Comparison of ENCODE assay signal across 20 cellular contexts in the genomic region with DNA sequence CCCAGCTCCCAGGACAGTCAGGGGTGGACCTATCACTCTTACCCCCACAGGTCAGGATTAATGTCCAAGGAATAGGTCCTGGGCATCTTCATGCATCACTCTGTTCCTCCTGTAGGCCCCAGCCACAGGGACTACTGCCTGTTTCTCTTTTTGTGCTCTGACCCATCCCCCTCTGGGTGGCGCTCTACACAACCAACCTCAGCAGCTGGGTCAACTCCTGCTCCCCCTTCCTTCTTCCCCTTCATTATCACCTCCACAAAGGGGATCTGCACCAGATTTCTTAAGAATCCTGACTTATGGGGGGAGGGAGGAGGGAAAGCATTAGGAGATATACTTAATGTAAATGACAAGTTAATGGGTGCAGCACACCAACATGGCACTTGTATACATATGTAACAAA. TPM values are rescaled to one million over a fixed set of nuclear protein-coding genes. Genes with fewer than 3 reads are reported as not detected.
DNase-seq lines count a peak whose midpoint lies in the region; ATAC-seq, FAIRE-seq and TF ChIP-seq lines count a peak whose summit lies in the region.
"Had no signal": no experiment of that assay in that cellular context is flagged by ENCODE, and none has a peak within 500 bp of the region (broad histone marks: within the 10 kb centered on the region; RNA-seq: fewer than 3 reads in every experiment).

No MANE protein-coding gene starts in this region.

- H3K4me2 ChIP-seq in IMR-90 (ENCODE audit: low read depth, low read length) (no peak overlapping the region), GM12878 (ENCODE audit: control insufficient read depth, insufficient read depth) (no peak overlapping the region), neural progenitor cell (no peak overlapping the region)

- no peak overlapping the region for H2AFZ ChIP-seq in IMR-90 (replicated peaks; ENCODE audit: low read length, poor library complexity)
- no peak overlapping the region for H2AFZ ChIP-seq in GM12878 (ENCODE audit: control insufficient read depth, low read depth, low read length)
- no peak overlapping the region for H2AFZ ChIP-seq in neural progenitor cell (replicated peaks)

- SMC1A ChIA-PET in GM12878 (lab: Charles Lee; ENCODE audit: uncharacterized antibody, unreplicated experiment): interaction anchor here (0.9 to 4.5 kb wide), 16 partner anchors 9 to 230 kb away, joined by 3 to 70 read pairs (median 18); no protein-coding TSS in a partner anchor

- H3K14ac ChIP-seq in IMR-90 (replicated peaks; ENCODE audit: low read depth, low read length): no peak overlapping the region

- no peak overlapping the region for H3K56ac ChIP-seq in IMR-90 (ENCODE audit: extremely low read depth, insufficient read depth, low read length)

- no peaks in the 10 kb centered on the region for H3K79me2 ChIP-seq in GM12878 (ENCODE audit: control insufficient read depth, insufficient read depth, low read length)
- H3K79me2 ChIP-seq in neural progenitor cell (ENCODE audit: low read depth): no peaks in the 10 kb centered on the region

- H3K23ac ChIP-seq in IMR-90 (ENCODE audit: low read depth, low read length): no peak overlapping the region

- CTCF ChIA-PET in activated CD4-positive, alpha-beta T cell treated with anti-CD3 and anti-CD28 coated beads for 36 hours (lab: Charles Lee): interaction anchor here (0.6 to 4.2 kb wide), 13 partner anchors 8 to 229 kb away, joined by 3 to 33 read pairs (median 14); a partner anchor contains a TSS
- CTCF ChIA-PET in IMR-90 (lab: Yijun Ruan, JAX) (interaction anchor here (1.5 to 3.5 kb wide), 4 partner anchors 13 to 64 kb away, joined by 3 to 39 read pairs (median 10); a partner anchor contains a TSS), GM12878 (lab: Yijun Ruan, JAX) (interaction anchor here (0.7 to 5.4 kb wide), 21 partner anchors 9 to 261 kb away, joined by 3 to 116 read pairs (median 18); no protein-coding TSS in a partner anchor)

- H2BK5ac ChIP-seq in IMR-90 (ENCODE audit: low read depth, low read length, poor library complexity, severe bottlenecking): no peak overlapping the region

- no peaks in the 10 kb centered on the region for H3K27me3 Mint-ChIP-seq in activated CD4-positive, alpha-beta T cell treated with anti-CD3 and anti-CD28 coated beads for 36 hours
- H3K27me3 Mint-ChIP-seq in neural progenitor cell (ENCODE audit: insufficient read depth, low read depth) (peaks cover 2% of the 10 kb centered on the region), CD14-positive monocyte (ENCODE audit: low read depth in 3 of 3) (peaks cover 0 to 3% (median 0%) of the 10 kb centered on the region in 3 donors)
- H3K27me3 Mint-ChIP-seq: T-helper 17 cell had no signal

- H2BK120ac ChIP-seq in IMR-90 (ENCODE audit: low read depth, low read length): peak overlapping the region; percentile 32

- POLR2A ChIA-PET in activated CD4-positive, alpha-beta T cell treated with anti-CD3 and anti-CD28 coated beads for 36 hours (lab: Charles Lee): no interaction called here
- POLR2A ChIA-PET in IMR-90 (lab: Charles Lee; ENCODE audit: unreplicated experiment) (no interaction called here), GM12878 (lab: Charles Lee) (interaction anchor here (0.6 to 0.9 kb wide), 2 partner anchors 49 to 52 kb away, joined by 3 read pairs; no protein-coding TSS in a partner anchor)

- intact Hi-C loops in activated CD4-positive, alpha-beta T cell treated with anti-CD3 and anti-CD28 coated beads for 36 hours (cut with DNase I, micrococcal nuclease): loop anchor here in 1 of 2 experiments (10.0 kb wide), 1 partner anchor 992 kb away; no protein-coding TSS in a partner anchor
- intact Hi-C loops in IMR-90 (cut with micrococcal nuclease) (no loop called here), GM12878 (cut with micrococcal nuclease; ENCODE audit: unreplicated experiment) (no loop called here), kidney (cut with DNase I) (loop anchor here (10.0 kb wide), 1 partner anchor 222 kb away; no protein-coding TSS in a partner anchor), CD14-positive monocyte (cut with micrococcal nuclease) (loop anchor here (10.0 kb wide), 2 partner anchors 222 to 232 kb away; no protein-coding TSS in a partner anchor)

- no peak overlapping the region for H3K27ac ChIP-seq in IMR-90 (ENCODE audit: insufficient read depth, low read length)
- H3K27ac ChIP-seq in GM12878 (ENCODE audit: control insufficient read depth, insufficient read depth): no peak overlapping the region
- H3K27ac ChIP-seq in neural progenitor cell: no peak overlapping the region
- no peak overlapping the region for H3K27ac ChIP-seq in kidney (ENCODE audit: low read depth in 2 of 2, low read length in 2 of 2)
- H3K27ac ChIP-seq: gastrocnemius medialis, lower lobe of right lung, spleen, upper lobe of right lung had no signal

- dilution Hi-C loops in IMR-90 (cut with HindIII; ENCODE audit: low sequenced_read_pairs, unreplicated experiment): no loop called here

- no peaks in the 10 kb centered on the region for H3K79me1 ChIP-seq in IMR-90 (ENCODE audit: low read depth in 1 of 2, low read length in 2 of 2)

- H3K27me3 ChIP-seq in IMR-90 (ENCODE audit: control insufficient read depth, insufficient read depth, low read length) (no peaks in the 10 kb centered on the region), GM12878 (replicated peaks in 1 of 2; ENCODE audit: control insufficient read depth in 2 of 2, insufficient read depth in 2 of 2, low read length in 1 of 2) (no peaks in the 10 kb centered on the region), neural progenitor cell (no peaks in the 10 kb centered on the region)
- H3K27me3 ChIP-seq: gastrocnemius medialis, spleen, upper lobe of right lung had no signal

- RAD21 ChIA-PET in GM12878 (lab: Charles Lee; ENCODE audit: unreplicated experiment): interaction anchor here (2.1 to 4.9 kb wide), 8 partner anchors 12 to 257 kb away, joined by 6 to 83 read pairs (median 14); a partner anchor contains a TSS

- no CpG with 5 or more reads among the region's 1 CpG for WGBS in IMR-90 (ENCODE audit: extremely low coverage in 2 of 2, insufficient read length in 1 of 2), 2 experiments
- 88% methylated on average over 1 of the region's 1 CpG for WGBS in GM12878 (ENCODE audit: insufficient coverage, insufficient replicate concordance, low lambda C conversion rate, missing lambda C conversion rate)

- no peak overlapping the region for H3K27ac Mint-ChIP-seq in activated CD4-positive, alpha-beta T cell treated with anti-CD3 and anti-CD28 coated beads for 36 hours
- H3K27ac Mint-ChIP-seq in neural progenitor cell (no peak overlapping the region), CD14-positive monocyte (no peak overlapping the region)
- H3K27ac Mint-ChIP-seq: T-helper 17 cell had no signal

- peak overlapping the region; percentile 10; the same call in 1 of the 3 replicates for H2BK15ac ChIP-seq in IMR-90 (ENCODE audit: low read depth, low read length)

- H3K4me3 Mint-ChIP-seq in activated CD4-positive, alpha-beta T cell treated with anti-CD3 and anti-CD28 coated beads for 36 hours: no peak overlapping the region
- no peak overlapping the region for H3K4me3 Mint-ChIP-seq in neural progenitor cell
- H3K4me3 Mint-ChIP-seq in CD14-positive monocyte: no peak overlapping the region
- H3K4me3 Mint-ChIP-seq: naive thymus-derived CD4-positive, alpha-beta T cell; T-helper 17 cell had no signal

- TF ChIP-seq RAD21 in IMR-90 (IDR thresholded peaks at IDR 0.05; ENCODE audit: low read length) (no peak), GM12878 (IDR thresholded peaks at IDR 0.05; ENCODE audit: insufficient read depth, low read depth, low read length) (no peak)

- peaks cover 3% of the 10 kb centered on the region for H3F3A ChIP-seq in neural progenitor cell (ENCODE audit: low read depth)

- H3K36me3 Mint-ChIP-seq in activated CD4-positive, alpha-beta T cell treated with anti-CD3 and anti-CD28 coated beads for 36 hours (ENCODE audit: low read depth): no peaks in the 10 kb centered on the region
- H3K36me3 Mint-ChIP-seq in neural progenitor cell: no peaks in the 10 kb centered on the region
- H3K36me3 Mint-ChIP-seq in CD14-positive monocyte: no peaks in the 10 kb centered on the region

- no peak for TF ChIP-seq EP300 in GM12878 (IDR thresholded peaks at IDR 0.05; ENCODE audit: borderline replicate concordance in 1 of 2, control insufficient read depth in 1 of 2, low read depth in 2 of 2, low read length in 2 of 2)

- no peak overlapping the region for H3K9ac ChIP-seq in IMR-90 (ENCODE audit: low read depth, low read length)
- H3K9ac ChIP-seq in GM12878 (ENCODE audit: control insufficient read depth, insufficient read depth, low read length): no peak overlapping the region
- H3K9ac ChIP-seq in neural progenitor cell: no peak overlapping the region
- H3K9ac ChIP-seq in kidney (ENCODE audit: low read length in 2 of 2): no peak overlapping the region

- H3K18ac ChIP-seq in IMR-90 (ENCODE audit: low read depth, low read length): no peak overlapping the region

- H3K4me1 ChIP-seq in IMR-90 (ENCODE audit: control insufficient read depth, insufficient read depth, low read length) (peaks cover 6% of the 10 kb centered on the region; the same call in 1 of the 2 replicates), GM12878 (ENCODE audit: control insufficient read depth, insufficient read depth, low read length) (no peaks in the 10 kb centered on the region), neural progenitor cell (no peaks in the 10 kb centered on the region), kidney (ENCODE audit: control insufficient read depth in 1 of 2, insufficient read depth in 1 of 2, low read depth in 1 of 2, low read length in 2 of 2) (no peaks in the 10 kb centered on the region)
- H3K4me1 ChIP-seq: gastrocnemius medialis, upper lobe of right lung had no signal

- no peak overlapping the region for H4K5ac ChIP-seq in IMR-90 (ENCODE audit: low read depth, low read length)

- no peak overlapping the region for H3K4ac ChIP-seq in IMR-90 (ENCODE audit: low read depth, low read length)

- BruUV-seq in IMR-90 (replicated peaks; lab: Mats Ljungman, UMichigan) (no TSS peak), GM12878 (replicated peaks; lab: Mats Ljungman, UMichigan) (no TSS peak)

- no peak overlapping the region for H2AK9ac ChIP-seq in IMR-90 (replicated peaks; ENCODE audit: low read depth, low read length, poor library complexity)

- H4K8ac ChIP-seq in IMR-90 (ENCODE audit: low read depth in 2 of 2, low read length in 2 of 2): no peak overlapping the region

- no peaks in the 10 kb centered on the region for H4K20me1 ChIP-seq in IMR-90 (ENCODE audit: insufficient read depth, low read length)
- H4K20me1 ChIP-seq in GM12878 (ENCODE audit: control insufficient read depth, insufficient read depth): no peaks in the 10 kb centered on the region
- H4K20me1 ChIP-seq in neural progenitor cell (ENCODE audit: low read depth): no peaks in the 10 kb centered on the region

- no peak overlapping the region for H3K4me3 ChIP-seq in IMR-90 (ENCODE audit: insufficient read depth, low read depth, low read length)
- H3K4me3 ChIP-seq in GM12878: no peak overlapping the region
- no peak overlapping the region for H3K4me3 ChIP-seq in neural progenitor cell
- H3K4me3 ChIP-seq in kidney (ENCODE audit: low read length in 2 of 2): no peak overlapping the region
- H3K4me3 ChIP-seq: A549, gastrocnemius medialis, lower lobe of right lung, spleen, upper lobe of right lung had no signal

- no peak overlapping the region for H2AK5ac ChIP-seq in IMR-90 (ENCODE audit: low read depth, low read length)

- H3K9me1 ChIP-seq in IMR-90 (ENCODE audit: insufficient read depth, low read length): no peaks in the 10 kb centered on the region; the same call in 1 of the 2 replicates

- H3K9me3 ChIP-seq in IMR-90 (ENCODE audit: control insufficient read depth, insufficient read depth, low read length): no peaks in the 10 kb centered on the region
- H3K9me3 ChIP-seq in GM12878 (replicated peaks; ENCODE audit: control insufficient read depth, insufficient read depth, low read length): no peaks in the 10 kb centered on the region
- H3K9me3 ChIP-seq in neural progenitor cell (ENCODE audit: low read depth): no peaks in the 10 kb centered on the region
- H3K9me3 ChIP-seq in kidney (ENCODE audit: control insufficient read depth in 1 of 2, low read length in 2 of 2): no peaks in the 10 kb centered on the region
- H3K9me3 ChIP-seq: A549, gastrocnemius medialis, lower lobe of right lung, spleen, upper lobe of right lung had no signal

- TF ChIP-seq POLR2A in IMR-90 (IDR thresholded peaks at IDR 0.05; ENCODE audit: low read depth, low read length) (no peak), GM12878 (IDR thresholded peaks at IDR 0.05; ENCODE audit: low read depth, low read length) (no peak), GM12892 (IDR thresholded peaks at IDR 0.05; ENCODE audit: low read depth, low read length) (no peak)

- ATAC-seq in activated CD4-positive, alpha-beta T cell treated with anti-CD3 and anti-CD28 coated beads for 36 hours: no peak
- ATAC-seq in IMR-90 (ENCODE audit: low read depth) (no peak), GM12878 (peak; percentile 22; the same call in 1 of the 3 replicates)
- ATAC-seq: gastrocnemius medialis; lower lobe of right lung; naive thymus-derived CD4-positive, alpha-beta T cell; T-helper 17 cell; upper lobe of right lung had no signal

- in situ Hi-C loops in IMR-90 (cut with MboI; ENCODE audit: low sequenced_read_pairs) (loop anchor here (5.0 kb wide), 1 partner anchor 230 kb away; no protein-coding TSS in a partner anchor), GM12878 (cut with MboI) (loop anchor here (5.0 kb wide), 1 partner anchor 230 kb away; no protein-coding TSS in a partner anchor)

- peak overlapping the region; percentile 54; the same call in 1 of the 2 replicates for H2BK20ac ChIP-seq in IMR-90 (ENCODE audit: low read depth, low read length)

- no peaks in the 10 kb centered on the region for H3K36me3 ChIP-seq in IMR-90 (ENCODE audit: control insufficient read depth, insufficient read depth, low read length)
- H3K36me3 ChIP-seq in GM12878 (ENCODE audit: control insufficient read depth in 2 of 2, insufficient read depth in 2 of 2, low read length in 1 of 2): no peaks in the 10 kb centered on the region
- H3K36me3 ChIP-seq in neural progenitor cell: no peaks in the 10 kb centered on the region
- no peaks in the 10 kb centered on the region for H3K36me3 ChIP-seq in kidney (ENCODE audit: control insufficient read depth in 1 of 2, insufficient read depth in 2 of 2, low read length in 2 of 2)
- H3K36me3 ChIP-seq: gastrocnemius medialis, lower lobe of right lung, spleen, upper lobe of right lung had no signal

- H4K91ac ChIP-seq in IMR-90 (ENCODE audit: insufficient read depth, low read depth, low read length): no peak overlapping the region

- H3K9me3 Mint-ChIP-seq in activated CD4-positive, alpha-beta T cell treated with anti-CD3 and anti-CD28 coated beads for 36 hours (ENCODE audit: low read depth): no peaks in the 10 kb centered on the region
- peaks cover 2% of the 10 kb centered on the region for H3K9me3 Mint-ChIP-seq in neural progenitor cell
- H3K9me3 Mint-ChIP-seq in CD14-positive monocyte: no peaks in the 10 kb centered on the region
- H3K9me3 Mint-ChIP-seq: naive thymus-derived CD4-positive, alpha-beta T cell had no signal

- no peak for FAIRE-seq in GM12878 (lab: Jason Lieb, UNC)
- FAIRE-seq in kidney (lab: Jason Lieb, UNC): no peak
- no peak for FAIRE-seq in GM12892 (lab: Jason Lieb, UNC)
- FAIRE-seq: A549 had no signal

- H3K4me1 Mint-ChIP-seq in activated CD4-positive, alpha-beta T cell treated with anti-CD3 and anti-CD28 coated beads for 36 hours: peaks cover 16% of the 10 kb centered on the region
- H3K4me1 Mint-ChIP-seq in neural progenitor cell: peaks cover 10% of the 10 kb centered on the region
- peaks cover 13% of the 10 kb centered on the region for H3K4me1 Mint-ChIP-seq in CD14-positive monocyte

- TF ChIP-seq CTCF in IMR-90 (conservative IDR thresholded peaks at IDR 0.05; ENCODE audit: low read depth, low read length): no peak
- peak; percentile 8 to 19 (median 11); a peak in 1 of 6 replicates for TF ChIP-seq CTCF in GM12878 (IDR thresholded peaks at IDR 0.05 in 2 of 3, conservative IDR thresholded peaks at IDR 0.05 in 1 of 3; ENCODE audit: control insufficient read depth in 2 of 3, extremely low read depth in 1 of 3, insufficient read depth in 1 of 3, low read depth in 3 of 3, low read length in 3 of 3)
- TF ChIP-seq CTCF in neural progenitor cell (IDR thresholded peaks at IDR 0.05): peak; percentile 38
- no peak for TF ChIP-seq CTCF in kidney (IDR thresholded peaks at IDR 0.05; ENCODE audit: borderline replicate concordance, extremely low read depth, insufficient read depth)
- no peak for TF ChIP-seq CTCF in CD14-positive monocyte (IDR thresholded peaks at IDR 0.05)

- DNase-seq in activated CD4-positive, alpha-beta T cell treated with anti-CD3 and anti-CD28 coated beads for 36 hours: peak; percentile 21
- no peak for DNase-seq in activated CD4-positive, alpha-beta T cell treated with anti-CD3 and anti-CD28 coated beads for 1 hour
- DNase-seq in IMR-90 (no peak), GM12878 (ENCODE audit: low read depth, low spot score) (no peak), neural progenitor cell (ENCODE audit: low spot score) (peak; percentile 17), kidney (no peak), GM12892 (ENCODE audit: insufficient read length) (no peak), CD14-positive monocyte (ENCODE audit: low spot score) (no peak)
- DNase-seq: activated effector memory CD4-positive, alpha-beta T cell treated with anti-CD3 and anti-CD28 coated beads, Interleukin-2, amount 50 U/mL, for 16 hours; amygdala; gastrocnemius medialis; GDM1; lower lobe of right lung; naive thymus-derived CD4-positive, alpha-beta T cell; NCI-H1105 treated with DMSO at 0.1 percent for 48 hours; spleen; stimulated activated naive CD4-positive, alpha-beta T cell treated with Interleukin-2 at 50 U/mL for 16 hours; T-helper 17 cell; upper lobe of right lung had no signal

RNA-seq across cellular contexts. Expression of a gene that starts 12.2 kb away (rescaled TPM):
- 10 to 100 TPM; 12.0 to 13.2 TPM for total RNA-seq in activated CD4-positive, alpha-beta T cell treated with anti-CD3 and anti-CD28 coated beads for 36 hours
- total RNA-seq in IMR-90 (2012; rRNA removed): 8.9 and 12.7 TPM in 2 replicates
- 5.1 and 7.9 TPM in 2 replicates for polyA plus RNA-seq in IMR-90 (2012; rRNA removed)
- polyA plus RNA-seq in IMR-90 (2012; cell fraction: cytosol; rRNA removed): 2.3 and 4.8 TPM in 2 replicates
- polyA plus RNA-seq in IMR-90 (2012; cell fraction: nucleus; rRNA removed; ENCODE audit: low replicate concordance): 28.9 and 84.8 TPM in 2 replicates
- total RNA-seq in GM12878 (2013; cell fraction: nucleolus; rRNA removed): 18.5 and 20.6 TPM in 2 replicates
- total RNA-seq in GM12878 (2014; rRNA removed): 1.7 and 2.6 TPM in 2 replicates
- 1.3 and 2.0 TPM in 2 replicates for total RNA-seq in GM12878 (2014; rRNA removed; fragmentation: Illumina TruSeq; extraction: Trizol)
- 3.7 and 4.4 TPM in 2 replicates for total RNA-seq in GM12878 (2021)
- 7.5 TPM for polyA plus RNA-seq in GM12878 (2011; ENCODE audit: low read depth)
- polyA plus RNA-seq in GM12878 (2011; rRNA removed): 6.2 and 8.8 TPM in 2 replicates
- polyA plus RNA-seq in GM12878 (2011; cell fraction: cytosol; rRNA removed): 6.0 and 8.8 TPM in 2 replicates
- polyA plus RNA-seq in GM12878 (2011; cell fraction: nucleus; rRNA removed): 8.4 and 10.5 TPM in 2 replicates
- polyA plus RNA-seq in GM12878 (2012): 4.4 and 4.6 TPM in 2 replicates
- polyA plus RNA-seq in GM12878 (2014; fragmentation: Illumina TruSeq; extraction: Trizol): 2.4 and 3.2 TPM in 2 replicates
- polyA plus RNA-seq in GM12878 (2014; fragmentation: Nextera tagmentation; extraction: Ambion mirVana): under 1 TPM; 0.46 to 0.63 TPM
- 1.0 and 1.1 TPM in 2 replicates for polyA plus RNA-seq in GM12878 (2014; rRNA removed)
- polyA plus RNA-seq in GM12878 (2016; fragmentation: Nextera tagmentation; extraction: Ambion mirVana): under 1 TPM; 0.60 to 0.75 TPM
- polyA minus RNA-seq in GM12878 (2011; rRNA and poly(A)+ RNA removed): 14.5 and 14.8 TPM in 2 replicates
- polyA minus RNA-seq in GM12878 (2011; cell fraction: cytosol; rRNA and poly(A)+ RNA removed): 4.7 and 5.3 TPM in 2 replicates
- 12.2 and 23.5 TPM in 2 replicates for polyA minus RNA-seq in GM12878 (2011; cell fraction: nucleus; rRNA and poly(A)+ RNA removed)
- 10.5 and 12.1 TPM in 2 replicates for total RNA-seq in neural progenitor cell (ENCODE audit: low replicate concordance)
- total RNA-seq in kidney: 21.4 TPM
- polyA plus RNA-seq in kidney (ENCODE audit: insufficient read depth, low read depth, low replicate concordance): 1.2 TPM
- 5.7 TPM for polyA plus RNA-seq in GM12892 (2012; ENCODE audit: missing spikeins)
- polyA plus RNA-seq in CD14-positive monocyte: 1 to 10 TPM; 2.8 to 5.8 TPM

RNA-seq across cellular contexts. Expression of a gene that starts 35.9 kb away (rescaled TPM):
- total RNA-seq in activated CD4-positive, alpha-beta T cell treated with anti-CD3 and anti-CD28 coated beads for 36 hours: 10 to 100 TPM in 1 of 2 experiments, 1 to 10 TPM in 1; 9.4 to 11.8 TPM
- total RNA-seq in IMR-90 (2012; rRNA removed) (13.4 and 21.9 TPM in 2 replicates), GM12878 (2014; rRNA removed) (20.8 and 21.2 TPM in 2 replicates), GM12878 (2014; rRNA removed; fragmentation: Illumina TruSeq; extraction: Trizol) (28.5 and 31.9 TPM in 2 replicates), GM12878 (2021) (20.9 and 24.0 TPM in 2 replicates), neural progenitor cell (ENCODE audit: low replicate concordance) (27.4 and 51.4 TPM in 2 replicates), kidney (26.5 TPM)
- polyA plus RNA-seq in IMR-90 (2012; rRNA removed) (4.7 and 6.4 TPM in 2 replicates), GM12878 (2011; rRNA removed) (29.9 and 44.6 TPM in 2 replicates), GM12878 (2014; fragmentation: Illumina TruSeq; extraction: Trizol) (25.8 and 29.9 TPM in 2 replicates), GM12878 (2014; fragmentation: Nextera tagmentation; extraction: Ambion mirVana) (1 to 10 TPM; 5.5 to 7.9 TPM), GM12878 (2014; rRNA removed) (21.5 and 22.4 TPM in 2 replicates), GM12878 (2016; fragmentation: Nextera tagmentation; extraction: Ambion mirVana) (10 to 100 TPM; 20.5 to 23.7 TPM), kidney (ENCODE audit: insufficient read depth, low read depth, low replicate concordance) (7.4 TPM), CD14-positive monocyte (1 to 10 TPM; 3.6 to 5.8 TPM)
- polyA plus RNA-seq in IMR-90 (2012; cell fraction: cytosol; rRNA removed): 1.4 and 1.5 TPM in 2 replicates
- polyA plus RNA-seq in IMR-90 (2012; cell fraction: nucleus; rRNA removed; ENCODE audit: low replicate concordance): 2.9 and 9.6 TPM in 2 replicates
- total RNA-seq in GM12878 (2013; cell fraction: nucleolus; rRNA removed): 84.8 and 92.5 TPM in 2 replicates
- 8.2 TPM for polyA plus RNA-seq in GM12878 (2011; ENCODE audit: low read depth)
- polyA plus RNA-seq in GM12878 (2011; cell fraction: cytosol; rRNA removed): 8.7 and 10.0 TPM in 2 replicates
- polyA plus RNA-seq in GM12878 (2011; cell fraction: nucleus; rRNA removed): 35.8 and 39.4 TPM in 2 replicates
- polyA plus RNA-seq in GM12878 (2012): 13.7 and 16.4 TPM in 2 replicates
- polyA minus RNA-seq in GM12878 (2011; rRNA and poly(A)+ RNA removed): 23.5 and 28.7 TPM in 2 replicates
- 5.3 and 6.9 TPM in 2 replicates for polyA minus RNA-seq in GM12878 (2011; cell fraction: cytosol; rRNA and poly(A)+ RNA removed)
- polyA minus RNA-seq in GM12878 (2011; cell fraction: nucleus; rRNA and poly(A)+ RNA removed): 52.0 and 66.2 TPM in 2 replicates
- 18.8 TPM for polyA plus RNA-seq in GM12892 (2012; ENCODE audit: missing spikeins)

RNA-seq across cellular contexts. Expression of a gene that starts 36.2 kb away (rescaled TPM):
- 100 to 1,000 TPM in 1 of 2 experiments, 10 to 100 TPM in 1; 89.0 to 135 TPM for total RNA-seq in activated CD4-positive, alpha-beta T cell treated with anti-CD3 and anti-CD28 coated beads for 36 hours
- total RNA-seq in IMR-90 (2012; rRNA removed) (46.7 and 54.1 TPM in 2 replicates), GM12878 (2014; rRNA removed) (85.2 and 88.6 TPM in 2 replicates), GM12878 (2014; rRNA removed; fragmentation: Illumina TruSeq; extraction: Trizol) (109 TPM in 2 replicates), GM12878 (2021) (58.4 and 59.2 TPM in 2 replicates), neural progenitor cell (ENCODE audit: low replicate concordance) (68.3 and 71.1 TPM in 2 replicates), kidney (29.2 TPM)
- polyA plus RNA-seq in IMR-90 (2012; rRNA removed) (30.2 and 34.5 TPM in 2 replicates), GM12878 (2011; rRNA removed) (92.4 and 113 TPM in 2 replicates), GM12878 (2014; fragmentation: Illumina TruSeq; extraction: Trizol) (92.5 and 116 TPM in 2 replicates), GM12878 (2014; fragmentation: Nextera tagmentation; extraction: Ambion mirVana) (10 to 100 TPM; 58.6 to 67.3 TPM), GM12878 (2014; rRNA removed) (52.0 and 59.6 TPM in 2 replicates), GM12878 (2016; fragmentation: Nextera tagmentation; extraction: Ambion mirVana) (10 to 100 TPM; 80.1 to 82.8 TPM), kidney (ENCODE audit: insufficient read depth, low read depth, low replicate concordance) (22.9 TPM), CD14-positive monocyte (10 to 100 TPM; 18.5 to 19.7 TPM)
- polyA plus RNA-seq in IMR-90 (2012; cell fraction: cytosol; rRNA removed): 6.9 and 18.5 TPM in 2 replicates
- polyA plus RNA-seq in IMR-90 (2012; cell fraction: nucleus; rRNA removed; ENCODE audit: low replicate concordance): 8.5 and 22.8 TPM in 2 replicates
- total RNA-seq in GM12878 (2013; cell fraction: nucleolus; rRNA removed): 107 and 118 TPM in 2 replicates
- polyA plus RNA-seq in GM12878 (2011; ENCODE audit: low read depth): 35.4 TPM
- 61.8 and 75.2 TPM in 2 replicates for polyA plus RNA-seq in GM12878 (2011; cell fraction: cytosol; rRNA removed)
- polyA plus RNA-seq in GM12878 (2011; cell fraction: nucleus; rRNA removed): 50.9 and 60.0 TPM in 2 replicates
- polyA plus RNA-seq in GM12878 (2012): 38.0 and 41.0 TPM in 2 replicates
- 77.9 and 78.7 TPM in 2 replicates for polyA minus RNA-seq in GM12878 (2011; rRNA and poly(A)+ RNA removed)
- 24.3 and 29.5 TPM in 2 replicates for polyA minus RNA-seq in GM12878 (2011; cell fraction: cytosol; rRNA and poly(A)+ RNA removed)
- polyA minus RNA-seq in GM12878 (2011; cell fraction: nucleus; rRNA and poly(A)+ RNA removed): 39.8 and 46.9 TPM in 2 replicates
- polyA plus RNA-seq in GM12892 (2012; ENCODE audit: missing spikeins): 45.7 TPM

Comparison
In these comparisons a context has a peak if more than half of its experiments do, and no peak if none do; other contexts are left out.
1. DNase-seq: peak in activated CD4-positive, alpha-beta T cell treated with anti-CD3 and anti-CD28 coated beads for 36 hours (single experiment) and neural progenitor cell (single experiment); none in activated CD4-positive, alpha-beta T cell treated with anti-CD3 and anti-CD28 coated beads for 1 hour (single experiment), IMR-90 (single experiment), GM12878 (single experiment), kidney (single experiment), GM12892 (single experiment) and CD14-positive monocyte (single experiment).
2. CTCF ChIP-seq: peak in GM12878 (3 of 3) and neural progenitor cell (single experiment); none in IMR-90 (single experiment), kidney (single experiment) and CD14-positive monocyte (single experiment).
3. intact Hi-C loops: an anchor here in kidney (10.0 kb wide) and CD14-positive monocyte (10.0 kb wide); none called in IMR-90 and GM12878.